12 cellular contexts compared by ENCODE assay signal in the genomic region with DNA sequence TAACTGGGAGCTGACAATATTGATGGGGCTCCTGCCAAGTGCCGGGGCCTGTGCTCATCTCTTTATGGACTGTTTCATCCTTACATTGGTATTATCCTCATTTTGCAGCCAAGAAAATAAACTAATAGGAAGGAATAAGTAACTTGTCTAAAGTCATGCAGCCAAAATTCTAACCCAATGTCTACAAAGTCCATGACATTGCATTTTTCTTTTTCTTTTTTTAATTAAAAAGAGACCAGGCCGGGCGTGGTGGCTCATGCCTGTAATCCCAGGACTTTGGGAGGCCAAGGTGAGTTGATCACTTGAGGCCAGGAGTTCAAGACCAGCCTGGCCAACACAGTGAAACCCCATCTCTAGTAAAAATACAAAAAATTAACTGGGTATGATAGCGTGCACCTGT. TPM values are rescaled to one million over a fixed set of nuclear protein-coding genes. Genes with fewer than 3 reads are reported as not detected.
DNase-seq lines count a peak whose midpoint lies in the region; TF ChIP-seq lines count a peak whose summit lies in the region.
"Had no signal": no experiment of that assay in that cellular context is flagged by ENCODE, and none has a peak within 500 bp of the region (broad histone marks: within the 10 kb centered on the region; RNA-seq: fewer than 3 reads in every experiment).

No MANE protein-coding gene starts in this region.

- H3K27me3 ChIP-seq in suprapubic skin = no peaks in the 10 kb centered on the region

- in situ Hi-C loops in ACHN (cut with HindIII; ENCODE audit: low pct_ligation_motif_present, low pct_unique_long_range_greater_than_20kb, low sequenced_read_pairs) = no loop called here

- no peaks in the 10 kb centered on the region for H3K9me3 ChIP-seq in suprapubic skin
- H3K9me3 ChIP-seq: Caco-2, HAP-1 had no signal

- H3K27ac ChIP-seq in 22Rv1 (0 out of 2 replicates have a peak overlapping the region, but pooled peaks have one; percentile 0), suprapubic skin (peak overlapping the region; percentile 59)

- H3K27ac Mint-ChIP-seq in HFFc6 = peak overlapping the region; percentile 41
- H3K27ac Mint-ChIP-seq in mesothelial cell of epicardium = peak overlapping the region; percentile 41

- no peak overlapping the region for H3K4me3 ChIP-seq in suprapubic skin
- no peak overlapping the region for H3K4me3 ChIP-seq in lower leg skin (ENCODE audit: low read depth, poor library complexity, severe bottlenecking)
- H3K4me3 ChIP-seq: HAP-1 had no signal

- H3K36me3 Mint-ChIP-seq in HFFc6 (ENCODE audit: low read depth) (no peaks in the 10 kb centered on the region; the same call in 1 of the 2 replicates), mesothelial cell of epicardium (no peaks in the 10 kb centered on the region)
- H3K36me3 Mint-ChIP-seq: CD8-positive, alpha-beta memory T cell had no signal

- TF ChIP-seq POLR2A in suprapubic skin (IDR thresholded peaks at IDR 0.05) = no peak
- TF ChIP-seq POLR2A in lower leg skin (IDR thresholded peaks at IDR 0.05) = no peak

- WGBS in suprapubic skin = 75% methylated on average over 4 of the region's 4 CpGs
- WGBS in lower leg skin, 2 donors = 71 to 72% methylated on average over 4 of the region's 4 CpGs

- intact Hi-C loops in lower leg skin (cut with DNase I; ENCODE audit: low total_unique reads) = no loop called here

- DNase-seq in HFFc6 (no peak), mesothelial cell of epicardium (ENCODE audit: low spot score in 2 of 2, unreplicated experiment in 2 of 2) (no peak), suprapubic skin (ENCODE audit: low spot score in 2 of 2) (no peak), lower leg skin (ENCODE audit: low spot score in 2 of 2) (no peak), ACHN (no peak)
- DNase-seq in activated CD4-positive, alpha-beta T cell treated with anti-CD3 and anti-CD28 coated beads for 4 hours = no peak
- DNase-seq: Caco-2; CD8-positive, alpha-beta memory T cell; DND-41; GDM1 had no signal

- TF ChIP-seq EP300 in suprapubic skin (IDR thresholded peaks at IDR 0.05) = no peak

- no peaks in the 10 kb centered on the region for H3K27me3 Mint-ChIP-seq in HFFc6 (ENCODE audit: insufficient read depth)
- no peaks in the 10 kb centered on the region for H3K27me3 Mint-ChIP-seq in mesothelial cell of epicardium (ENCODE audit: low read depth)
- H3K27me3 Mint-ChIP-seq: CD8-positive, alpha-beta memory T cell had no signal

- peaks cover 70% of the 10 kb centered on the region for H3K4me1 ChIP-seq in suprapubic skin

- no peaks in the 10 kb centered on the region for H3K9me3 Mint-ChIP-seq in HFFc6
- H3K9me3 Mint-ChIP-seq in mesothelial cell of epicardium = no peaks in the 10 kb centered on the region
- H3K9me3 Mint-ChIP-seq: CD8-positive, alpha-beta memory T cell had no signal

- TF ChIP-seq CTCF in 22Rv1 (IDR thresholded peaks at IDR 0.05) (no peak), HFFc6 (IDR thresholded peaks at IDR 0.05) (no peak), mesothelial cell of epicardium (IDR thresholded peaks at IDR 0.05; ENCODE audit: unreplicated experiment) (no peak), suprapubic skin (IDR thresholded peaks at IDR 0.05) (no peak), lower leg skin (IDR thresholded peaks at IDR 0.05) (no peak)

- H3K4me1 Mint-ChIP-seq in HFFc6 (ENCODE audit: low read depth) (peaks cover 38% of the 10 kb centered on the region), mesothelial cell of epicardium (peaks cover 34% of the 10 kb centered on the region)

- H3K36me3 ChIP-seq in suprapubic skin = no peaks in the 10 kb centered on the region
- H3K36me3 ChIP-seq: HAP-1 had no signal

- H3K4me3 Mint-ChIP-seq in HFFc6 (no peak overlapping the region), mesothelial cell of epicardium (no peak overlapping the region)
- H3K4me3 Mint-ChIP-seq: CD8-positive, alpha-beta memory T cell had no signal

RNA-seq across cellular contexts. Expression of a gene that starts 18.8 kb away (rescaled TPM):
- total RNA-seq in HFFc6 (2021; fragmentation: NEBNext Ultra II Directional; extraction: Animal tissue kit (Norgen Biotek cat#: 25700)) = 100 to 1,000 TPM; 130 to 189 (median 145) TPM
- total RNA-seq in mesothelial cell of epicardium (53.9 to 55.6 TPM (median 55.4 TPM) in 3 replicates), suprapubic skin (100 to 1,000 TPM; 363 to 847 (median 705) TPM), lower leg skin (100 to 1,000 TPM; 629 to 976 (median 837) TPM)
